Comparison of ENCODE assay signal across 21 cellular contexts in genomic region chr13:84662503-84662902, GRCh38.
"Had no signal": no experiment of that assay in that cellular context is flagged by ENCODE, and none has a peak within 500 bp of the region (broad histone marks: within the 10 kb centered on the region; RNA-seq: fewer than 3 reads in every experiment).

No MANE protein-coding gene starts in this region.

- H3K9me3 Mint-ChIP-seq: activated CD4-positive, alpha-beta memory T cell treated with anti-CD3 and anti-CD28 coated beads for 36 hours; activated T-helper 1 cell treated with anti-CD3 and anti-CD28 coated beads, Interleukin-12 subunit alpha, Interleukin-12 subunit beta, Interleukin-2, Interleukin-4 antibody, amounts not matched to agents 30 ng/mL and 10 ng/mL and 1 ng/mL, durations not matched to agents 14 hours and 24 hours and 36 hours; mesothelial cell of epicardium; nephron had no signal

- H3K36me3 Mint-ChIP-seq: activated CD4-positive, alpha-beta memory T cell treated with anti-CD3 and anti-CD28 coated beads for 36 hours; activated naive CD8-positive, alpha-beta T cell; mesothelial cell of epicardium; stimulated activated memory B cell treated with anti-CD40 and anti-IgM and Interleukin-4, amounts not matched to agents 10 μg/mL and 1 μg/mL and 100 μg/mL, for 72 hours had no signal

- H3K4me3 ChIP-seq: esophagus muscularis mucosa, gastroesophageal sphincter, heart left ventricle, left lung, spleen, thoracic aorta, upper lobe of right lung had no signal

- H3K4me1 ChIP-seq: left lung, spleen, upper lobe of right lung had no signal

- H3K27me3 ChIP-seq: esophagus muscularis mucosa, gastroesophageal sphincter, heart left ventricle, left lung, spleen, upper lobe of right lung had no signal

- H3K27me3 Mint-ChIP-seq: activated CD4-positive, alpha-beta memory T cell treated with anti-CD3 and anti-CD28 coated beads for 36 hours; activated naive CD8-positive, alpha-beta T cell; stimulated activated memory B cell treated with anti-CD40 and anti-IgM and Interleukin-4, amounts not matched to agents 10 μg/mL and 1 μg/mL and 100 μg/mL, for 72 hours had no signal

- H3K36me3 ChIP-seq: esophagus muscularis mucosa, gastroesophageal sphincter, heart left ventricle, left lung, spleen, thoracic aorta, upper lobe of right lung, WERI-Rb-1 had no signal

- H3K9me3 ChIP-seq: esophagus muscularis mucosa, gastroesophageal sphincter, heart left ventricle, left lung, spleen, thoracic aorta, upper lobe of right lung had no signal

- H3K27ac ChIP-seq: esophagus muscularis mucosa, gastroesophageal sphincter, heart left ventricle, left lung, spleen, thoracic aorta, upper lobe of right lung, WERI-Rb-1 had no signal

- H3K4me3 Mint-ChIP-seq: activated CD4-positive, alpha-beta memory T cell treated with anti-CD3 and anti-CD28 coated beads for 36 hours; activated naive CD8-positive, alpha-beta T cell; activated T-helper 1 cell treated with anti-CD3 and anti-CD28 coated beads, Interleukin-12 subunit alpha, Interleukin-12 subunit beta, Interleukin-2, Interleukin-4 antibody, amounts not matched to agents 30 ng/mL and 10 ng/mL and 1 ng/mL, durations not matched to agents 14 hours and 24 hours and 36 hours; mesothelial cell of epicardium; nephron; stimulated activated memory B cell treated with anti-CD40 and anti-IgM and Interleukin-4, amounts not matched to agents 10 μg/mL and 1 μg/mL and 100 μg/mL, for 72 hours had no signal

- H3K27ac Mint-ChIP-seq: activated CD4-positive, alpha-beta memory T cell treated with anti-CD3 and anti-CD28 coated beads for 36 hours; activated naive CD8-positive, alpha-beta T cell; activated T-helper 1 cell treated with anti-CD3 and anti-CD28 coated beads, Interleukin-12 subunit alpha, Interleukin-12 subunit beta, Interleukin-2, Interleukin-4 antibody, amounts not matched to agents 30 ng/mL and 10 ng/mL and 1 ng/mL, durations not matched to agents 14 hours and 24 hours and 36 hours; mesothelial cell of epicardium; nephron; stimulated activated memory B cell treated with anti-CD40 and anti-IgM and Interleukin-4, amounts not matched to agents 10 μg/mL and 1 μg/mL and 100 μg/mL, for 72 hours had no signal

- DNase-seq: activated CD4-positive, alpha-beta memory T cell treated with anti-CD3 and anti-CD28 coated beads for 36 hours; activated CD4-positive, alpha-beta T cell treated with anti-CD3 and anti-CD28 coated beads for 4 hours; activated gamma-delta T cell treated with Interleukin-2 at 50 U/mL for 16 hours; activated T-cell treated with anti-CD3 and anti-CD28 coated beads for 4 hours; effector CD4-positive, alpha-beta T cell; heart left ventricle; left lung; posterior cingulate gyrus; retina; spleen; stimulated activated CD4-positive, alpha-beta T cell treated with anti-CD3 and anti-CD28 coated beads, Interleukin-4, amount 100 ng/mL, for 4 hours; upper lobe of right lung; WERI-Rb-1 had no signal

- H3K4me1 Mint-ChIP-seq: mesothelial cell of epicardium; stimulated activated memory B cell treated with anti-CD40 and anti-IgM and Interleukin-4, amounts not matched to agents 10 μg/mL and 1 μg/mL and 100 μg/mL, for 72 hours had no signal

- ATAC-seq: gastroesophageal sphincter; heart left ventricle; left lung; stimulated activated memory B cell treated with anti-CD40 and anti-IgM and Interleukin-4, amounts not matched to agents 10 μg/mL and 1 μg/mL and 100 μg/mL, for 72 hours; upper lobe of right lung had no signal
